15 cellular contexts compared by ENCODE assay signal in genomic region chrX:150234126-150234525, GRCh38.
"Had no signal": no experiment of that assay in that cellular context is flagged by ENCODE, and none has a peak within 500 bp of the region (broad histone marks: within the 10 kb centered on the region; RNA-seq: fewer than 3 reads in every experiment).

No MANE protein-coding gene starts in this region.

- H3K27me3 Mint-ChIP-seq: activated B cell treated with CpG ODN at 0.5 μM for 24 hours; activated T-helper 17 cell treated with anti-CD3 and anti-CD28 coated beads, Interleukin-2, amount 50 U/mL, for 72 hours; stimulated activated naive CD8-positive, alpha-beta T cell treated with anti-CD3 and anti-CD28 coated beads, Interleukin-15, Interleukin-2, amounts not matched to agents 100 ng/mL and 50 ng/mL, for 24 hours had no signal

- H3K4me3 ChIP-seq: esophagus squamous epithelium, sigmoid colon, upper lobe of right lung had no signal

- H3K9me3 Mint-ChIP-seq: activated B cell treated with CpG ODN at 0.5 μM for 24 hours; activated CD4-positive, alpha-beta T cell treated with anti-CD3 and anti-CD28 coated beads, Interleukin-2, amount 10 ng/mL, durations not matched to agents 24 days and 14 days; activated naive CD4-positive, alpha-beta T cell treated with anti-CD3 and anti-CD28 coated beads for 36 hours; activated T-helper 17 cell treated with anti-CD3 and anti-CD28 coated beads, Interleukin-2, amount 50 U/mL, for 72 hours; stimulated activated naive CD8-positive, alpha-beta T cell treated with anti-CD3 and anti-CD28 coated beads, Interleukin-15, Interleukin-2, amounts not matched to agents 100 ng/mL and 50 ng/mL, for 24 hours; T-helper 1 cell treated with Interleukin-12 subunit alpha and Interleukin-12 subunit beta and Interleukin-4 antibody, amounts not matched to agents 30 μg/mL and 1 μg/mL, for 36 hours had no signal

- H3K36me3 ChIP-seq: esophagus squamous epithelium, sigmoid colon, upper lobe of right lung had no signal

- H3K4me1 Mint-ChIP-seq: activated B cell treated with CpG ODN at 0.5 μM for 24 hours; activated T-helper 17 cell treated with anti-CD3 and anti-CD28 coated beads, Interleukin-2, amount 50 U/mL, for 72 hours; nephron progenitor cell had no signal

- H3K27ac ChIP-seq: esophagus squamous epithelium, sigmoid colon, upper lobe of right lung had no signal

- H3K9me3 ChIP-seq: esophagus squamous epithelium, sigmoid colon, upper lobe of right lung had no signal

- H3K27me3 ChIP-seq: esophagus squamous epithelium, sigmoid colon, upper lobe of right lung had no signal

- DNase-seq: activated B cell treated with CpG ODN at 0.5 μM for 24 hours; activated CD4-positive, alpha-beta T cell treated with anti-CD3 and anti-CD28 coated beads, Interleukin-2, amount 10 ng/mL, durations not matched to agents 24 days and 14 days; activated naive CD4-positive, alpha-beta T cell treated with anti-CD3 and anti-CD28 coated beads for 36 hours; esophagus squamous epithelium; kidney; left ventricle myocardium superior; mesenchymal stem cell; nephron progenitor cell; sigmoid colon; stimulated activated CD4-positive, alpha-beta T cell treated with anti-CD3 and anti-CD28 coated beads, Interleukin-12 subunit alpha, Interleukin-12 subunit beta, amount 100 ng/mL, for 4 hours; stimulated activated CD4-positive, alpha-beta T cell treated with anti-CD3 and anti-CD28 coated beads, Interleukin-4, amount 100 ng/mL, for 1 hour; upper lobe of right lung had no signal

- H3K4me1 ChIP-seq: esophagus squamous epithelium, sigmoid colon, upper lobe of right lung had no signal

- H3K4me3 Mint-ChIP-seq: activated B cell treated with CpG ODN at 0.5 μM for 24 hours; activated CD4-positive, alpha-beta T cell treated with anti-CD3 and anti-CD28 coated beads, Interleukin-2, amount 10 ng/mL, durations not matched to agents 24 days and 14 days; activated naive CD4-positive, alpha-beta T cell treated with anti-CD3 and anti-CD28 coated beads for 36 hours; activated T-helper 17 cell treated with anti-CD3 and anti-CD28 coated beads, Interleukin-2, amount 50 U/mL, for 72 hours; nephron progenitor cell; stimulated activated naive CD8-positive, alpha-beta T cell treated with anti-CD3 and anti-CD28 coated beads, Interleukin-15, Interleukin-2, amounts not matched to agents 100 ng/mL and 50 ng/mL, for 24 hours; T-helper 1 cell treated with Interleukin-12 subunit alpha and Interleukin-12 subunit beta and Interleukin-4 antibody, amounts not matched to agents 30 μg/mL and 1 μg/mL, for 36 hours had no signal

- H3K27ac Mint-ChIP-seq: activated B cell treated with CpG ODN at 0.5 μM for 24 hours; activated CD4-positive, alpha-beta T cell treated with anti-CD3 and anti-CD28 coated beads, Interleukin-2, amount 10 ng/mL, durations not matched to agents 24 days and 14 days; activated naive CD4-positive, alpha-beta T cell treated with anti-CD3 and anti-CD28 coated beads for 36 hours; activated T-helper 17 cell treated with anti-CD3 and anti-CD28 coated beads, Interleukin-2, amount 50 U/mL, for 72 hours; nephron progenitor cell; stimulated activated naive CD8-positive, alpha-beta T cell treated with anti-CD3 and anti-CD28 coated beads, Interleukin-15, Interleukin-2, amounts not matched to agents 100 ng/mL and 50 ng/mL, for 24 hours; T-helper 1 cell treated with Interleukin-12 subunit alpha and Interleukin-12 subunit beta and Interleukin-4 antibody, amounts not matched to agents 30 μg/mL and 1 μg/mL, for 36 hours had no signal
